ENCODE assay signal across 25 cellular contexts in the genomic region with DNA sequence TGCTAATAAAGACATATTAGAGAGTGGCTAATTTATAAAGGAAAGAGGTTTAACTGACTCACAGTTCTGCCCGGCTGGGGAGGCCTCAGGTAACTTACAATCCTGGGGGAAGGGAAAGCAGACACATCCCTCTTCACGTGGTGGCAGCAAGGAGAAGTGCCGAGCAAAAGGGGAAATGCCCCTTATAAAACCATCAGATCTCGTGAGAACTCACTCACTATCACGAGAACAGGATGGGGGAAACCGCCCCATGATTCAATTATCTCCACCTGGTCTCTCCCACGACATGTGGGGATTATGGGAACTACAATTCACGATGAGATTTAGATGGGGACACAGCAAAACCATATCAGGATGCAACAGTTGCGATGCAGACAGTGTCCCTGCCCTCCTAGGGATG.
"Had no signal": no experiment of that assay in that cellular context is flagged by ENCODE, and none has a peak within 500 bp of the region (broad histone marks: within the 10 kb centered on the region; RNA-seq: fewer than 3 reads in every experiment).

No MANE protein-coding gene starts in this region.

- H3K4me2 ChIP-seq: PC-9, SK-N-SH had no signal

- H3K36me3 Mint-ChIP-seq: activated CD4-positive, alpha-beta memory T cell treated with anti-CD3 and anti-CD28 coated beads for 36 hours; activated naive CD4-positive, alpha-beta T cell treated with anti-CD3 and anti-CD28 coated beads, Interleukin-2, amount 10 ng/mL, durations not matched to agents 7 days and 5 days; activated naive CD8-positive, alpha-beta T cell treated with anti-CD3 and anti-CD28 coated beads for 36 hours had no signal

- H3K9ac ChIP-seq: SK-N-SH had no signal

- H3K36me3 ChIP-seq: brain microvascular endothelial cell, cardiac muscle cell had no signal

- H2AFZ ChIP-seq: PC-9 had no signal

- H3K27me3 Mint-ChIP-seq: activated CD4-positive, alpha-beta T cell treated with anti-CD3 and anti-CD28 coated beads, Interleukin-2, amount 10 ng/mL, durations not matched to agents 7 days and 5 days had no signal

- H3K27me3 ChIP-seq: brain microvascular endothelial cell, cardiac muscle cell had no signal

- H3K27ac Mint-ChIP-seq: activated CD4-positive, alpha-beta memory T cell treated with anti-CD3 and anti-CD28 coated beads for 36 hours; activated CD4-positive, alpha-beta T cell treated with anti-CD3 and anti-CD28 coated beads, Interleukin-2, amount 10 ng/mL, durations not matched to agents 7 days and 5 days; activated naive CD4-positive, alpha-beta T cell treated with anti-CD3 and anti-CD28 coated beads, Interleukin-2, amount 10 ng/mL, durations not matched to agents 7 days and 5 days; activated naive CD8-positive, alpha-beta T cell treated with anti-CD3 and anti-CD28 coated beads for 36 hours; activated T-helper 17 cell treated with anti-CD3 and anti-CD28 coated beads, Interleukin-2, amount 50 U/mL, for 72 hours had no signal

- ATAC-seq: activated T-helper 17 cell treated with anti-CD3 and anti-CD28 coated beads, Interleukin-2, amount 50 U/mL, for 72 hours; K562 had no signal

- H3K4me3 ChIP-seq: cardiac muscle cell, K562, PC-9 had no signal

- DNase-seq: activated CD4-positive, alpha-beta memory T cell treated with anti-CD3 and anti-CD28 coated beads for 36 hours; activated CD4-positive, alpha-beta T cell treated with anti-CD3 and anti-CD28 coated beads, Interleukin-2, amount 10 ng/mL, durations not matched to agents 7 days and 5 days; activated CD4-positive, CD25-positive, alpha-beta regulatory T cell; activated CD8-positive, alpha-beta memory T cell treated with anti-CD3 and anti-CD28 coated beads for 24 hours; activated gamma-delta T cell treated with Interleukin-2 at 50 U/mL for 16 hours; activated naive CD4-positive, alpha-beta T cell treated with anti-CD3 and anti-CD28 coated beads, Interleukin-2, amount 10 ng/mL, durations not matched to agents 7 days and 5 days; activated naive CD8-positive, alpha-beta T cell treated with anti-CD3 and anti-CD28 coated beads for 36 hours; activated T-cell treated with anti-CD3 and anti-CD28 coated beads, Interleukin-2, amount 50 U/mL, for 48 hours; brain microvascular endothelial cell; Kasumi-1; NCI-H1092 treated with DMSO at 0.1 percent for 48 hours; NCI-H1417 treated with DMSO at 0.1 percent for 48 hours; NCI-H1694; NCI-H2029; NCI-H2107; NCI-H2171 treated with DMSO at 0.1 percent for 48 hours; NCI-H226; NCI-H526; PC-9; SK-N-SH; T-helper 1 cell had no signal

- H3K9me3 ChIP-seq: SK-N-SH had no signal

- FAIRE-seq: K562 had no signal

- H3K27ac ChIP-seq: brain microvascular endothelial cell, cardiac muscle cell, PC-9, VCaP had no signal

- H3K4me1 Mint-ChIP-seq: activated CD4-positive, alpha-beta T cell treated with anti-CD3 and anti-CD28 coated beads, Interleukin-2, amount 10 ng/mL, durations not matched to agents 7 days and 5 days; activated naive CD4-positive, alpha-beta T cell treated with anti-CD3 and anti-CD28 coated beads, Interleukin-2, amount 10 ng/mL, durations not matched to agents 7 days and 5 days; activated naive CD8-positive, alpha-beta T cell treated with anti-CD3 and anti-CD28 coated beads for 36 hours; activated T-helper 17 cell treated with anti-CD3 and anti-CD28 coated beads, Interleukin-2, amount 50 U/mL, for 72 hours had no signal

- H3K4me3 Mint-ChIP-seq: activated CD4-positive, alpha-beta memory T cell treated with anti-CD3 and anti-CD28 coated beads for 36 hours; activated CD4-positive, alpha-beta T cell treated with anti-CD3 and anti-CD28 coated beads, Interleukin-2, amount 10 ng/mL, durations not matched to agents 7 days and 5 days; activated naive CD4-positive, alpha-beta T cell treated with anti-CD3 and anti-CD28 coated beads, Interleukin-2, amount 10 ng/mL, durations not matched to agents 7 days and 5 days; activated naive CD8-positive, alpha-beta T cell treated with anti-CD3 and anti-CD28 coated beads for 36 hours; activated T-helper 17 cell treated with anti-CD3 and anti-CD28 coated beads, Interleukin-2, amount 50 U/mL, for 72 hours had no signal

- H3K9me3 Mint-ChIP-seq: activated CD4-positive, alpha-beta memory T cell treated with anti-CD3 and anti-CD28 coated beads for 36 hours; activated CD4-positive, alpha-beta T cell treated with anti-CD3 and anti-CD28 coated beads, Interleukin-2, amount 10 ng/mL, durations not matched to agents 7 days and 5 days; activated naive CD4-positive, alpha-beta T cell treated with anti-CD3 and anti-CD28 coated beads, Interleukin-2, amount 10 ng/mL, durations not matched to agents 7 days and 5 days; activated naive CD8-positive, alpha-beta T cell treated with anti-CD3 and anti-CD28 coated beads for 36 hours; activated T-helper 17 cell treated with anti-CD3 and anti-CD28 coated beads, Interleukin-2, amount 50 U/mL, for 72 hours had no signal
